In the genomic region with DNA sequence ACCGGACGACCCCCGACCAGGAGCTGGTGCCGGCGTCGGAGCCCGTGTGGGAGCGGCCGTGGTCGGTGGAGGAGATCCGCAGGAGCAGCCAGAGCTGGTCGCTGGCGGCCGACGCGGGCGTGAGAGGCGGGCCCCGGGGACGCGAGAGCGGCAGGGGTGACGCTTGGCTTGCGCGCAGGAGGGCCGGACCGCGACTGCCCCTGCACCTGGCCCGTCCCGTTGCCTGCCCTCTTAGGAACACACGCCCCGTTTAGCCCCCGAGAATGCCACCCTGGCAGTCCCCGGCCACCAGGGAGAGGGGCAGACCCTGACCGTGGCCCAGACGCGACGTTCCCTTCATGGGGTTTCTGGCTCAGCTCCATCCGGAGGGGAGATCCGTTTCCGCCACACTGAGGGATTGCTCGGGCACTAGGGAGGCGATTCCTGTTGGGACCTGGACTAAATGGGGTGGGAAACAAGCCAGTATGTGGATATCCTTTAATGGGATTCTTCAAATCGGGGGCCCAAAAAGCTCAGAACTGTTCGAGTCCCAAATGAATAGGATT, we compare ENCODE assay signal across 8 cellular contexts. TPM values are rescaled to one million over a fixed set of nuclear protein-coding genes. Genes with fewer than 3 reads are reported as not detected.
DNase-seq lines count a peak whose midpoint lies in the region; ATAC-seq and TF ChIP-seq lines count a peak whose summit lies in the region.
"Not testable (repeated sequence)": the region's sequence is repeated elsewhere in the genome, so short reads cannot be mapped to it uniquely, and the experiment has no call there.

No MANE protein-coding gene starts in this region.

- H3K9me3 Mint-ChIP-seq in naive B cell = not testable (repeated sequence)

- TF ChIP-seq POLR2A in gastroesophageal sphincter (IDR thresholded peaks at IDR 0.05); suprapubic skin (IDR thresholded peaks at IDR 0.05): not testable (repeated sequence)

- H3K27ac ChIP-seq in SJCRH30 = not testable (repeated sequence)
- peak overlapping the region; percentile 2 to 87 (median 84) for H3K27ac ChIP-seq in gastroesophageal sphincter
- H3K27ac ChIP-seq in suprapubic skin = peak overlapping the region; percentile 83

- TF ChIP-seq EP300 in gastroesophageal sphincter (IDR thresholded peaks at IDR 0.05); suprapubic skin (IDR thresholded peaks at IDR 0.05): not testable (repeated sequence)

- peak overlapping the region in 4 of 6 donors; percentile 56 to 99 (median 87) for H3K27ac Mint-ChIP-seq in naive B cell

- WGBS in gastroesophageal sphincter (ENCODE audit: low coverage in 1 of 2), 2 donors = 8% methylated on average over 2 of the region's 45 CpGs; no CpG with 5 or more reads in 1 of the 2 donors
- 7% methylated on average over 8 of the region's 45 CpGs for WGBS in suprapubic skin

- H3K27me3 ChIP-seq in SJCRH30, gastroesophageal sphincter, suprapubic skin: not testable (repeated sequence)

- peak; percentile 41 for ATAC-seq in GM21528 (IDR thresholded peaks at IDR 0.05; ENCODE audit: low FRiP score, unreplicated experiment)
- peak; percentile 52 for ATAC-seq in HG03135 (IDR thresholded peaks at IDR 0.05; ENCODE audit: unreplicated experiment)
- ATAC-seq in gastroesophageal sphincter = peak; percentile 70
- ATAC-seq in naive B cell (ENCODE audit: low read depth in 2 of 2) = peak; percentile 33 to 40

- not testable (repeated sequence) for H3K36me3 ChIP-seq in SJCRH30, gastroesophageal sphincter, suprapubic skin

- H3K9me3 ChIP-seq in SJCRH30 (replicated peaks); gastroesophageal sphincter; suprapubic skin: not testable (repeated sequence)

- H3K4me3 Mint-ChIP-seq in naive B cell = peak overlapping the region; percentile 80 to 93 (median 88)

- not testable (repeated sequence) for H3K36me3 Mint-ChIP-seq in naive B cell

- TF ChIP-seq CTCF in astrocyte of the cerebellum (IDR thresholded peaks at IDR 0.05; ENCODE audit: low read depth, low read length, missing control alignments); gastroesophageal sphincter (IDR thresholded peaks at IDR 0.05); suprapubic skin (IDR thresholded peaks at IDR 0.05): not testable (repeated sequence)

- in situ Hi-C loops in G401 (cut with HindIII; ENCODE audit: low sequenced_read_pairs); astrocyte of the cerebellum (cut with HindIII; ENCODE audit: low sequenced_read_pairs): not testable (repeated sequence)

- peak overlapping the region; percentile 76 for H3K4me3 ChIP-seq in SJCRH30
- H3K4me3 ChIP-seq in astrocyte of the cerebellum (ENCODE audit: low read depth, low read length) = peak overlapping the region; percentile 64
- H3K4me3 ChIP-seq in gastroesophageal sphincter = peak overlapping the region; percentile 43 to 81
- H3K4me3 ChIP-seq in suprapubic skin = peak overlapping the region; percentile 75

- not testable (repeated sequence) for H3K27me3 Mint-ChIP-seq in naive B cell

- H3K4me1 ChIP-seq in SJCRH30, suprapubic skin: not testable (repeated sequence)
- peaks cover 0 to 18% (median 0%) of the 10 kb centered on the region in 3 donors for H3K4me1 ChIP-seq in gastroesophageal sphincter

- peak; percentile 3 for DNase-seq in G401 (ENCODE audit: low spot score)
- not testable (repeated sequence) for DNase-seq in SJCRH30; astrocyte of the cerebellum (ENCODE audit: low read depth); naive B cell; suprapubic skin (ENCODE audit: low spot score in 2 of 2)

- peaks cover 7 to 17% (median 14%) of the 10 kb centered on the region in 3 donors for H3K4me1 Mint-ChIP-seq in naive B cell

RNA-seq across cellular contexts. Expression of a gene that starts 0.4 kb away (rescaled TPM):
- 33.7 and 34.3 TPM in 2 replicates for total RNA-seq in G401 (2014; rRNA removed; shearing (Covaris generic))
- 11.9 and 14.3 TPM in 2 replicates for total RNA-seq in SJCRH30 (2014; rRNA removed; shearing (Covaris generic))
- total RNA-seq in gastroesophageal sphincter (10 to 100 TPM; 30.3 to 50.4 (median 33.5) TPM), suprapubic skin (10 to 100 TPM; 25.2 to 55.5 (median 31.9) TPM)
- polyA plus RNA-seq in naive B cell (ENCODE audit: low read depth in 6 of 6) = 10 to 100 TPM in 5 of 6 donors, 1 to 10 TPM in 1; 7.1 to 42.2 (median 19.6) TPM

RNA-seq across cellular contexts. Expression of a gene that starts 54.9 kb away (rescaled TPM):
- total RNA-seq in G401 (2014; rRNA removed; shearing (Covaris generic)) = 7.9 and 8.7 TPM in 2 replicates
- total RNA-seq in SJCRH30 (2014; rRNA removed; shearing (Covaris generic)) = 5.1 and 5.3 TPM in 2 replicates
- total RNA-seq in gastroesophageal sphincter (10 to 100 TPM; 13.7 to 20.0 (median 16.1) TPM), suprapubic skin (10 to 100 TPM; 15.3 to 26.6 (median 17.7) TPM)
- 10 to 100 TPM; 10.5 to 19.0 (median 17.2) TPM for polyA plus RNA-seq in naive B cell (ENCODE audit: low read depth in 6 of 6)
